Comparison of ENCODE assay signal across 8 cellular contexts in the genomic region with DNA sequence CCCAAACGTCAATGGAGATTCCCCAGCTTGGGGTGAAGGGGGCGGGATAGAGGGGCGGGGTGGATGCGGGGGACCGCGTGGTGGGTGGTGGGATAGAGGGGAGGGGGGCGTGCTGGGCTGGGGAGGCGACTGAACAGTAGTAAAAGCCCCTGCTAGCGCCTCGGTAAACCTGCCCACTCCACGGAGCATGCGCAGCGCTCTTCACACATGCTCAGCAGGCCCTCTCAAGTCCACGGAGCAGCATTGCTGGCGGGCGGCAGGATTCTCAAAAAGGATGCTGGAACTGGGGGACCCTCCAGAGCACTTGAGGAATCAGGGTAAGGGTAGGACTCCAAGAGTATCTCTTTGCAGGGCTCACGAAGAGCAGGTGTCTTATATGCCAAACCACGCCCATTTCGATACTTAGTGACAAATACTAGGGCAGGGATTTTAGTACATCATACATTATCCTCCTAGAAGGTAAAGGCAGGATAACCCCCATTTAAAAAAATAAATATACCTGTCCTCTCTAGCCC. TPM values are rescaled to one million over a fixed set of nuclear protein-coding genes. Genes with fewer than 3 reads are reported as not detected.
DNase-seq lines count a peak whose midpoint lies in the region; ATAC-seq and TF ChIP-seq lines count a peak whose summit lies in the region.

No MANE protein-coding gene starts in this region.

- peak overlapping the region; percentile 89 for H2AFZ ChIP-seq in GM23248

- no peaks in the 10 kb centered on the region for H3K9me2 ChIP-seq in GM23248 (ENCODE audit: insufficient read depth)

- H3K36me3 ChIP-seq in GM23248 (ENCODE audit: low read depth) = no peaks in the 10 kb centered on the region

- TF ChIP-seq CTCF in retinal pigment epithelial cell (conservative IDR thresholded peaks at IDR 0.05; ENCODE audit: low read depth, low read length) = no peak

- DNase-seq in DMS53 (lab: John Stamatoyannopoulos, UW) (peak; percentile 80), GM23248 (peak; percentile 70), NCI-H1930 (lab: John Stamatoyannopoulos, UW) (peak; percentile 10 to 24), amygdala (lab: John Stamatoyannopoulos, UW) (peak in 47 of 56 donors; percentile 0 to 54 (median 16)), hypothalamus (lab: John Stamatoyannopoulos, UW) (peak in 41 of 51 donors; percentile 0 to 54 (median 19)), retinal pigment epithelial cell (ENCODE audit: low read depth) (no peak)

- H3K27ac ChIP-seq in GM23248 = no peak overlapping the region

- peak overlapping the region; percentile 48 for H3K4me2 ChIP-seq in GM23248 (ENCODE audit: unreplicated experiment)

- ATAC-seq in GM19328 (IDR thresholded peaks at IDR 0.05; ENCODE audit: unreplicated experiment) (no peak), GM19467 (IDR thresholded peaks at IDR 0.05; ENCODE audit: unreplicated experiment) (no peak)

- H3K9me3 ChIP-seq in GM23248 (ENCODE audit: low read depth) = no peaks in the 10 kb centered on the region

- WGBS in GM23248 (ENCODE audit: low coverage in 1 of 2, low lambda C conversion rate in 2 of 2, missing lambda C conversion rate in 2 of 2), 2 experiments = 0 to 3% methylated on average over 6 to 7 of the region's 19 CpGs

- H3K4me3 ChIP-seq in GM23248 (peak overlapping the region; percentile 84), retinal pigment epithelial cell (ENCODE audit: low read length) (peak overlapping the region; percentile 65)

- no peaks in the 10 kb centered on the region for H3F3A ChIP-seq in GM23248 (ENCODE audit: insufficient read depth)

- no peaks in the 10 kb centered on the region for H3K27me3 ChIP-seq in GM23248 (replicated peaks; ENCODE audit: insufficient read depth)

- peak overlapping the region; percentile 70; the same call in 1 of the 2 replicates for H3K9ac ChIP-seq in GM23248

- no peaks in the 10 kb centered on the region for H3K4me1 ChIP-seq in GM23248 (ENCODE audit: insufficient read depth)

- in situ Hi-C loops in GM23248 (cut with MboI) = no loop called here

- H3K79me2 ChIP-seq in GM23248 (ENCODE audit: insufficient read depth) = no peaks in the 10 kb centered on the region

- H4K20me1 ChIP-seq in GM23248 (ENCODE audit: insufficient read depth) = no peaks in the 10 kb centered on the region

RNA-seq across cellular contexts. Expression of gene RPS6KA6, which starts 0.4 kb away (rescaled TPM):
- 5.4 and 6.2 TPM in 2 replicates for total RNA-seq in GM23248 (2014; rRNA removed; shearing (Covaris generic))
- polyA plus RNA-seq in GM23248 (2016; fragmentation: Nextera tagmentation; extraction: Ambion mirVana) = 1.4 and 2.0 TPM in 2 replicates
